In the genomic region with DNA sequence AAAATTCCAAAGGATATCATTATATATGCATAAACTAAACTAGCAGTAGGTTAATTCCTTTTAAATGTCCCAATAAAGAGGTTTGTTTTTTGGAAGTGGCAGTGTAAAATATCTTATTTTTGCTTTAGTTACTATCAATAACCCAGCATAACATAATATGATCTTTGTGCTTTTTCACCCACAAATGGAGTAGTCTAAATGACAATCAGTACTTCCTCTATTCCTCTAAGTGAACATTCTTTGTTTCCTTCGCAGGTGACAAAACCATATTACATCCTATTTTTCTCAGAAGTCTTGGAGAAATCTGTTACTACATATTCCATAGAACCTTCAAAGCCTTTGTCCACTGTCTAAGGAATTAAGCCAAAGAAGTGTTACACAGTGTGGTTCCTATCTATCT, we compare ENCODE assay signal across 24 cellular contexts.
"Had no signal": no experiment of that assay in that cellular context is flagged by ENCODE, and none has a peak within 500 bp of the region (broad histone marks: within the 10 kb centered on the region; RNA-seq: fewer than 3 reads in every experiment).

No MANE protein-coding gene starts in this region.

- DNase-seq: activated CD4-positive, alpha-beta T cell treated with anti-CD3 and anti-CD28 coated beads, Interleukin-2, amount 50 U/mL, for 4 hours; activated CD8-positive, alpha-beta memory T cell treated with anti-CD3 and anti-CD28 coated beads for 24 hours; activated CD8-positive, alpha-beta memory T cell treated with anti-CD3 and anti-CD28 coated beads, Interleukin-2, amount 50 U/mL, for 4 hours; activated effector memory CD4-positive, alpha-beta T cell treated with Interleukin-2 at 50 U/mL for 16 hours; activated naive CD4-positive, alpha-beta T cell treated with anti-CD3 and anti-CD28 coated beads for 36 hours; activated T-cell treated with anti-CD3 and anti-CD28 coated beads, Interleukin-2, amount 50 U/mL, for 24 hours; brain microvascular endothelial cell; caudate nucleus; dermis blood vessel endothelial cell; effector CD8-positive, alpha-beta T cell; erythroblast; foreskin fibroblast; heart right ventricle; islet precursor cell; left cardiac atrium; mucosa of descending colon; ovary; psoas muscle; stimulated activated CD4-positive, alpha-beta T cell treated with anti-CD3 and anti-CD28 coated beads, Interleukin-4, amount 100 ng/mL, for 24 hours; stimulated activated naive CD4-positive, alpha-beta T cell treated with Interleukin-2 at 50 U/mL for 16 hours; upper lobe of right lung had no signal

- H3K27me3 Mint-ChIP-seq: activated T-cell treated with anti-CD3 and anti-CD28 coated beads, Interleukin-2, amount 50 U/mL, for 24 hours had no signal

- H3K4me3 ChIP-seq: ascending aorta, heart right ventricle, mucosa of descending colon, ovary, psoas muscle, right atrium auricular region, upper lobe of right lung had no signal

- H3K27ac Mint-ChIP-seq: activated naive CD4-positive, alpha-beta T cell treated with anti-CD3 and anti-CD28 coated beads for 36 hours; activated T-cell treated with anti-CD3 and anti-CD28 coated beads, Interleukin-2, amount 50 U/mL, for 24 hours; T-helper 2 cell treated with Interferon-gamma antibody and Interleukin-4, amounts not matched to agents 5 μg/mL and 100 μg/mL, for 36 hours had no signal

- H3K9me3 Mint-ChIP-seq: activated naive CD4-positive, alpha-beta T cell treated with anti-CD3 and anti-CD28 coated beads for 36 hours; activated T-cell treated with anti-CD3 and anti-CD28 coated beads, Interleukin-2, amount 50 U/mL, for 24 hours; T-helper 2 cell treated with Interferon-gamma antibody and Interleukin-4, amounts not matched to agents 5 μg/mL and 100 μg/mL, for 36 hours had no signal

- H3K27ac ChIP-seq: ascending aorta, brain microvascular endothelial cell, heart right ventricle, ovary, psoas muscle, right atrium auricular region, upper lobe of right lung had no signal

- ATAC-seq: heart right ventricle, left cardiac atrium, mucosa of descending colon, psoas muscle, upper lobe of right lung had no signal

- H3K4me3 Mint-ChIP-seq: activated naive CD4-positive, alpha-beta T cell treated with anti-CD3 and anti-CD28 coated beads for 36 hours; activated T-cell treated with anti-CD3 and anti-CD28 coated beads, Interleukin-2, amount 50 U/mL, for 24 hours; T-helper 2 cell treated with Interferon-gamma antibody and Interleukin-4, amounts not matched to agents 5 μg/mL and 100 μg/mL, for 36 hours had no signal

- H3K27me3 ChIP-seq: ascending aorta, brain microvascular endothelial cell, heart right ventricle, ovary, right atrium auricular region, upper lobe of right lung had no signal

- H3K36me3 ChIP-seq: ascending aorta, brain microvascular endothelial cell, heart right ventricle, ovary, right atrium auricular region, upper lobe of right lung had no signal

- H3K9me3 ChIP-seq: ascending aorta, heart right ventricle, mucosa of descending colon, ovary, psoas muscle, right atrium auricular region, upper lobe of right lung had no signal
